ENCODE assay signal across 9 cellular contexts in the genomic region with DNA sequence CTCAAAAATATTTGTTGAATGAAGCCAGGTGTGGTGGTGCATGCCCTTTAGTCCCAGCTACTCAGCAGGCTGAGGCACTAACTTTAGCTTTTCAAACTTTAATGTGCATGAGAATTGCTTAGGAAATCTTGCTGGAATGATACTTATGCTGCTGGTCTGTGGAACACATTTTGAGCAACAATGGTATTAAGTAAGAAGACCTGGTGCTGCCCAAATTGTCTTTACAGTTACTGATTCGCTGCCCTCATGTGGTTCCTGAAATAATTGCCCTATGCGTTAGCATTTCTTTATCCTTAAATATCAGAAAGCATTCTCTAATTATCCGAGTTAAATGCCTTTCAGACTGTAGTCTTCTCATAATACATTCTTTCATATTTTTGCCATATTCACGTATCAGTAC.
DNase-seq lines count a peak whose midpoint lies in the region; ATAC-seq and TF ChIP-seq lines count a peak whose summit lies in the region.
"Had no signal": no experiment of that assay in that cellular context is flagged by ENCODE, and none has a peak within 500 bp of the region (broad histone marks: within the 10 kb centered on the region; RNA-seq: fewer than 3 reads in every experiment).

No MANE protein-coding gene starts in this region.

- H3K27me3 ChIP-seq in esophagus muscularis mucosa (no peaks in the 10 kb centered on the region), psoas muscle (ENCODE audit: insufficient read depth in 3 of 3, low read length in 2 of 3) (no peaks in the 10 kb centered on the region)

- no peaks in the 10 kb centered on the region for H3K9me3 Mint-ChIP-seq in activated T-cell treated with anti-CD3 and anti-CD28 coated beads, Interleukin-2, amount 50 U/mL, for 4 hours
- H3K9me3 Mint-ChIP-seq: neural crest cell had no signal

- DNase-seq in NCI-H1417 (lab: John Stamatoyannopoulos, UW) (peak in 2 of 3 experiments; percentile 8 to 53), NCI-H1417 treated with DMSO at 0.1 percent for 48 hours (lab: John Stamatoyannopoulos, UW) (no peak), NCI-H446 treated with DMSO at 0.1 percent for 48 hours (lab: John Stamatoyannopoulos, UW) (peak; percentile 8), esophagus muscularis mucosa (ENCODE audit: extremely low spot score) (no peak), psoas muscle (no peak), HUDEP-2 (lab: John Stamatoyannopoulos, UW; ENCODE audit: unreplicated experiment in 76 of 76) (no peak)
- DNase-seq in activated T-cell treated with anti-CD3 and anti-CD28 coated beads, Interleukin-2, amount 50 U/mL, for 4 hours, result no peak

- no peaks in the 10 kb centered on the region for H3K4me1 Mint-ChIP-seq in activated T-cell treated with anti-CD3 and anti-CD28 coated beads, Interleukin-2, amount 50 U/mL, for 4 hours (ENCODE audit: low read depth)

- H3K36me3 ChIP-seq in esophagus muscularis mucosa (no peaks in the 10 kb centered on the region), psoas muscle (ENCODE audit: insufficient read depth in 1 of 2, low read depth in 1 of 2) (no peaks in the 10 kb centered on the region)

- no peaks in the 10 kb centered on the region for H3K36me3 Mint-ChIP-seq in activated T-cell treated with anti-CD3 and anti-CD28 coated beads, Interleukin-2, amount 50 U/mL, for 4 hours (ENCODE audit: insufficient read depth)

- no peak overlapping the region for H3K4me3 Mint-ChIP-seq in activated T-cell treated with anti-CD3 and anti-CD28 coated beads, Interleukin-2, amount 50 U/mL, for 4 hours
- H3K4me3 Mint-ChIP-seq: neural crest cell had no signal

- H3K9me3 ChIP-seq in esophagus muscularis mucosa, result no peaks in the 10 kb centered on the region
- H3K9me3 ChIP-seq in psoas muscle, result no peaks in the 10 kb centered on the region

- H3K27ac ChIP-seq in esophagus muscularis mucosa (replicated peaks in 1 of 4) (peak overlapping the region; percentile 36 to 81 (median 56)), psoas muscle (no peak overlapping the region)

- no peak overlapping the region for H3K4me3 ChIP-seq in esophagus muscularis mucosa
- no peak overlapping the region for H3K4me3 ChIP-seq in psoas muscle

- intact Hi-C loops in esophagus muscularis mucosa (cut with DNase I) (loop anchor here (10.0 kb wide), 1 partner anchor 116 kb away; no protein-coding TSS in a partner anchor), psoas muscle (cut with DNase I) (no loop called here)

- WGBS in esophagus muscularis mucosa, result 57% methylated on average over 4 of the region's 4 CpGs
- WGBS in psoas muscle, 3 donors, result 61 to 75% (median 67%) methylated on average over 4 of the region's 4 CpGs

- H3K27me3 Mint-ChIP-seq in activated T-cell treated with anti-CD3 and anti-CD28 coated beads, Interleukin-2, amount 50 U/mL, for 4 hours (ENCODE audit: low read depth), result no peaks in the 10 kb centered on the region

- no peak for TF ChIP-seq POLR2A in esophagus muscularis mucosa (IDR thresholded peaks at IDR 0.05; ENCODE audit: low read depth)

- ATAC-seq in psoas muscle (no peak), GM21529 (IDR thresholded peaks at IDR 0.05; ENCODE audit: unreplicated experiment) (no peak)
- no peak for ATAC-seq in activated T-cell treated with anti-CD3 and anti-CD28 coated beads, Interleukin-2, amount 50 U/mL, for 4 hours

- H3K4me1 ChIP-seq in esophagus muscularis mucosa (peaks cover 14 to 77% (median 57%) of the 10 kb centered on the region in 4 donors), psoas muscle (peaks cover 4% of the 10 kb centered on the region)

- TF ChIP-seq CTCF in esophagus muscularis mucosa (IDR thresholded peaks at IDR 0.05), result peak in 2 of 3 experiments; percentile 20 to 36
- TF ChIP-seq CTCF in psoas muscle (IDR thresholded peaks at IDR 0.05), result peak; percentile 14

- TF ChIP-seq EP300 in esophagus muscularis mucosa (IDR thresholded peaks at IDR 0.05), result no peak

Comparison
In these comparisons a context has a peak if more than half of its experiments do, and no peak if none do; other contexts are left out.
1. DNase-seq: peak in NCI-H1417 (2 of 3) and NCI-H446 treated with DMSO at 0.1 percent for 48 hours (single experiment); none in NCI-H1417 treated with DMSO at 0.1 percent for 48 hours (single experiment), esophagus muscularis mucosa (single experiment), psoas muscle (0 of 2), HUDEP-2 (0 of 76) and activated T-cell treated with anti-CD3 and anti-CD28 coated beads, Interleukin-2, amount 50 U/mL, for 4 hours (single experiment).